Comparison of ENCODE assay signal across 1 cellular context in the genomic region with DNA sequence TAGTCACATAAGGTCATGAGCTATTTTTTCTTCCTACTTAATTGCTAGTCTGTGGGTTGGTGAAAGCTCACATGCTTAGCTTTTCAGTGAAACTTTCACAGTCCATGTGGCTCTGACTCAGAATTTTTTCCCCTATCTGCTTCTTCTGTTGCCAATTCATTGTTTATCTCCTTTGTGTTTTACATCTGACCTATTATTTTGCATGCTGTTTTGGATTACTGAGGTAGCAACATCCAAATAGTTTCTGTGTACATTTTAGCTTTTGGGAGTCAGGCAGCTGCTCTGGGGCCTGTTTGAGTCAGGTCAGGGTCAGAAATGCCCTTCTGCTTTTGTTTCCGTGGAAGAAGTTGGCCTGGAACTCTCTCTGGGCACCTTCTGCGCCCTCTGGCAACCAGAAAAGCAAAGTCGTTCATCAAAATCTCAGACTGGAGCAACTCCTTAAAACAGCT.
TF ChIP-seq lines count a peak whose summit lies in the region.

No MANE protein-coding gene starts in this region.

TF ChIP-seq in HepG2, 621 proteins besides CTCF, POLR2A, EP300 and RAD21 (continued from another document):
- TF ChIP-seq, protein P1, sequence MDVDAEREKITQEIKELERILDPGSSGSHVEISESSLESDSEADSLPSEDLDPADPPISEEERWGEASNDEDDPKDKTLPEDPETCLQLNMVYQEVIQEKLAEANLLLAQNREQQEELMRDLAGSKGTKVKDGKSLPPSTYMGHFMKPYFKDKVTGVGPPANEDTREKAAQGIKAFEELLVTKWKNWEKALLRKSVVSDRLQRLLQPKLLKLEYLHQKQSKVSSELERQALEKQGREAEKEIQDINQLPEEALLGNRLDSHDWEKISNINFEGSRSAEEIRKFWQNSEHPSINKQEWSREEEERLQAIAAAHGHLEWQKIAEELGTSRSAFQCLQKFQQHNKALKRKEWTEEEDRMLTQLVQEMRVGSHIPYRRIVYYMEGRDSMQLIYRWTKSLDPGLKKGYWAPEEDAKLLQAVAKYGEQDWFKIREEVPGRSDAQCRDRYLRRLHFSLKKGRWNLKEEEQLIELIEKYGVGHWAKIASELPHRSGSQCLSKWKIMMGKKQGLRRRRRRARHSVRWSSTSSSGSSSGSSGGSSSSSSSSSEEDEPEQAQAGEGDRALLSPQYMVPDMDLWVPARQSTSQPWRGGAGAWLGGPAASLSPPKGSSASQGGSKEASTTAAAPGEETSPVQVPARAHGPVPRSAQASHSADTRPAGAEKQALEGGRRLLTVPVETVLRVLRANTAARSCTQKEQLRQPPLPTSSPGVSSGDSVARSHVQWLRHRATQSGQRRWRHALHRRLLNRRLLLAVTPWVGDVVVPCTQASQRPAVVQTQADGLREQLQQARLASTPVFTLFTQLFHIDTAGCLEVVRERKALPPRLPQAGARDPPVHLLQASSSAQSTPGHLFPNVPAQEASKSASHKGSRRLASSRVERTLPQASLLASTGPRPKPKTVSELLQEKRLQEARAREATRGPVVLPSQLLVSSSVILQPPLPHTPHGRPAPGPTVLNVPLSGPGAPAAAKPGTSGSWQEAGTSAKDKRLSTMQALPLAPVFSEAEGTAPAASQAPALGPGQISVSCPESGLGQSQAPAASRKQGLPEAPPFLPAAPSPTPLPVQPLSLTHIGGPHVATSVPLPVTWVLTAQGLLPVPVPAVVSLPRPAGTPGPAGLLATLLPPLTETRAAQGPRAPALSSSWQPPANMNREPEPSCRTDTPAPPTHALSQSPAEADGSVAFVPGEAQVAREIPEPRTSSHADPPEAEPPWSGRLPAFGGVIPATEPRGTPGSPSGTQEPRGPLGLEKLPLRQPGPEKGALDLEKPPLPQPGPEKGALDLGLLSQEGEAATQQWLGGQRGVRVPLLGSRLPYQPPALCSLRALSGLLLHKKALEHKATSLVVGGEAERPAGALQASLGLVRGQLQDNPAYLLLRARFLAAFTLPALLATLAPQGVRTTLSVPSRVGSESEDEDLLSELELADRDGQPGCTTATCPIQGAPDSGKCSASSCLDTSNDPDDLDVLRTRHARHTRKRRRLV (CRISPR knock-in tag; IDR thresholded peaks at IDR 0.05), result no peak
- TF ChIP-seq ZNF776 (CRISPR knock-in tag; IDR thresholded peaks at IDR 0.05), result no peak
- no peak for TF ChIP-seq AKAP8 (CRISPR knock-in tag; IDR thresholded peaks at IDR 0.05)
- TF ChIP-seq RFXAP (CRISPR knock-in tag; IDR thresholded peaks at IDR 0.05; ENCODE audit: borderline replicate concordance), result no peak
- no peak for TF ChIP-seq BCLAF1 (IDR thresholded peaks at IDR 0.05)
- TF ChIP-seq ARID3A (IDR thresholded peaks at IDR 0.05; ENCODE audit: low read depth, low read length), result no peak
